In genomic region chr6:125932451-125932795, GRCh38 we compare ENCODE assay signal across 23 cellular contexts. TPM values are rescaled to one million over a fixed set of nuclear protein-coding genes. Genes with fewer than 3 reads are reported as not detected.
A peak's percentile ranks its signal among the peaks of the same experiment; 100 is the strongest.
DNase-seq lines count a peak whose midpoint lies in the region; ATAC-seq and TF ChIP-seq lines count a peak whose summit lies in the region.
"Had no signal": no experiment of that assay in that cellular context is flagged by ENCODE, and none has a peak within 500 bp of the region (broad histone marks: within the 10 kb centered on the region; RNA-seq: fewer than 3 reads in every experiment).

No MANE protein-coding gene starts in this region.

- no peak for DNase-seq in NOMO-1 treated with DMSO at 0.1 percent for 48 hours (lab: John Stamatoyannopoulos, UW; ENCODE audit: unreplicated experiment)
- DNase-seq in SW480 (ENCODE audit: low spot score), result no peak
- DNase-seq: activated CD4-positive, alpha-beta T cell treated with anti-CD3 and anti-CD28 coated beads, Interleukin-2, amount 10 ng/mL, durations not matched to agents 7 days and 5 days; adrenal gland; caudate nucleus; CD8-positive, alpha-beta memory T cell; DMS79; left lung; midbrain; MM.1S; NCI-H1694; NCI-H345; psoas muscle; stimulated activated CD4-positive, alpha-beta T cell treated with anti-CD3 and anti-CD28 coated beads, Interleukin-4, amount 100 ng/mL, for 1 hour; SW 1271 had no signal

- no peak for TF ChIP-seq CTCF in gastroesophageal sphincter (IDR thresholded peaks at IDR 0.05)

- no peak for TF ChIP-seq EP300 in gastroesophageal sphincter (IDR thresholded peaks at IDR 0.05)

- no peaks in the 10 kb centered on the region for H3K27me3 ChIP-seq in gastroesophageal sphincter
- H3K27me3 ChIP-seq: adrenal gland, left lung, neural progenitor cell had no signal

- no peaks in the 10 kb centered on the region for H3K9me3 ChIP-seq in gastroesophageal sphincter
- H3K9me3 ChIP-seq: adrenal gland, left lung, psoas muscle had no signal

- no peaks in the 10 kb centered on the region for H3K4me1 ChIP-seq in gastroesophageal sphincter
- H3K4me1 ChIP-seq: left lung, neural progenitor cell, psoas muscle had no signal

- H3K36me3 ChIP-seq in gastroesophageal sphincter, result peaks cover 0 to 26% of the 10 kb centered on the region in 2 donors
- H3K36me3 ChIP-seq: neural progenitor cell had no signal

- TF ChIP-seq POLR2A in gastroesophageal sphincter (IDR thresholded peaks at IDR 0.05), result no peak

- no peak overlapping the region for H3K27ac ChIP-seq in gastroesophageal sphincter
- H3K27ac ChIP-seq: adrenal gland, left lung, neural progenitor cell, psoas muscle had no signal

- no peak overlapping the region for H3K4me3 ChIP-seq in gastroesophageal sphincter
- H3K4me3 ChIP-seq: adrenal gland, left lung, neural progenitor cell, psoas muscle, skin epidermis had no signal

- ATAC-seq in GM18502 (IDR thresholded peaks at IDR 0.05; ENCODE audit: poor library complexity, unreplicated experiment), result peak; percentile 28
- ATAC-seq in GM18867 (IDR thresholded peaks at IDR 0.05; ENCODE audit: unreplicated experiment), result peak; percentile 29
- ATAC-seq in HG02623 (IDR thresholded peaks at IDR 0.05; ENCODE audit: unreplicated experiment), result peak; percentile 5
- ATAC-seq in HG03520 (IDR thresholded peaks at IDR 0.05; ENCODE audit: unreplicated experiment), result peak; percentile 21
- ATAC-seq in gastroesophageal sphincter, result no peak
- ATAC-seq in esophagus mucosa, result no peak
- ATAC-seq: left lung, psoas muscle had no signal

RNA-seq across cellular contexts. Expression of gene HINT3, which starts 24.1 kb away (rescaled TPM):
- total RNA-seq in gastroesophageal sphincter, result 10 to 100 TPM; 31.0 to 54.8 (median 46.2) TPM
- 11.3 TPM for total RNA-seq in esophagus mucosa

RNA-seq across cellular contexts. Expression of gene TRMT11, which starts 53.9 kb away (rescaled TPM):
- total RNA-seq in gastroesophageal sphincter (10 to 100 TPM; 13.3 to 49.7 (median 22.3) TPM), esophagus mucosa (11.0 TPM)

Comparison
In these comparisons a context has a peak if more than half of its experiments do, and no peak if none do; other contexts are left out.
1. ATAC-seq: peak in GM18502 (single experiment), GM18867 (single experiment), HG02623 (single experiment) and HG03520 (single experiment); none in gastroesophageal sphincter (single experiment) and esophagus mucosa (single experiment).